Comparison of ENCODE assay signal across 8 cellular contexts in genomic region chr9:91101598-91102168, GRCh38.
A peak's percentile ranks its signal among the peaks of the same experiment; 100 is the strongest.
DNase-seq lines count a peak whose midpoint lies in the region; ATAC-seq and TF ChIP-seq lines count a peak whose summit lies in the region.

No MANE protein-coding gene starts in this region.

- H3K27ac ChIP-seq in DND-41 (ENCODE audit: low read length) (no peak overlapping the region), OCI-LY7 (ENCODE audit: low read depth, low read length, poor library complexity, severe bottlenecking) (no peak overlapping the region)

- H3K4me2 ChIP-seq in DND-41 (ENCODE audit: insufficient read depth, low read length) (no peak overlapping the region), OCI-LY7 (ENCODE audit: low read length) (peak overlapping the region; percentile 49)

- H3K9ac ChIP-seq in DND-41 (ENCODE audit: low read depth, low read length): no peak overlapping the region

- DNase-seq in DND-41: peak; percentile 77
- peak; percentile 82 for DNase-seq in OCI-LY7 (ENCODE audit: low spot score)
- peak; percentile 67 to 86 (median 71) for DNase-seq in stimulated activated CD4-positive, alpha-beta T cell treated with anti-CD3 and anti-CD28 coated beads, Interleukin-12 subunit alpha, Interleukin-12 subunit beta, amount 100 ng/mL, for 48 hours (ENCODE audit: low read depth in 2 of 3, low spot score in 1 of 3)
- DNase-seq in KBM-7: no peak
- DNase-seq in amygdala (lab: John Stamatoyannopoulos, UW): no peak

- H3K4me3 ChIP-seq in DND-41 (ENCODE audit: low read depth in 1 of 2, low read length in 2 of 2) (no peak overlapping the region), OCI-LY7 (ENCODE audit: low read depth, low read length, poor library complexity, severe bottlenecking) (peak overlapping the region; percentile 2)

- ATAC-seq in DND-41 (ENCODE audit: insufficient read depth, low read depth) (peak; percentile 99), GM21737 (IDR thresholded peaks at IDR 0.05; ENCODE audit: unreplicated experiment) (no peak), GM19035 (IDR thresholded peaks at IDR 0.05; ENCODE audit: unreplicated experiment) (no peak)

- in situ Hi-C loops in KBM-7 (cut with MboI; ENCODE audit: low pct_unique_long_range_greater_than_20kb, low sequenced_read_pairs): no loop called here

- H2AFZ ChIP-seq in DND-41 (ENCODE audit: low read depth, low read length) (no peak overlapping the region), OCI-LY7 (ENCODE audit: low read length) (no peak overlapping the region)

- no peaks in the 10 kb centered on the region for H3K36me3 ChIP-seq in DND-41 (ENCODE audit: insufficient read depth, low read length)
- H3K36me3 ChIP-seq in OCI-LY7 (ENCODE audit: insufficient read depth, low read length): no peaks in the 10 kb centered on the region

- H3K4me1 ChIP-seq in DND-41 (ENCODE audit: insufficient read depth, low read length) (peaks cover 14% of the 10 kb centered on the region), OCI-LY7 (ENCODE audit: insufficient read depth, low read length, poor library complexity, severe bottlenecking) (peaks cover 32% of the 10 kb centered on the region)

- H3K9me3 ChIP-seq in DND-41 (ENCODE audit: insufficient read depth, low read length, severe bottlenecking) (no peaks in the 10 kb centered on the region), OCI-LY7 (ENCODE audit: low read length) (no peaks in the 10 kb centered on the region)

- H3K4me3 Mint-ChIP-seq in activated naive CD4-positive, alpha-beta T cell treated with anti-CD3 and anti-CD28 coated beads, Interleukin-2, amount 50 U/mL, for 24 hours: peak overlapping the region; percentile 8

- peaks cover 40% of the 10 kb centered on the region for H3K4me1 Mint-ChIP-seq in activated naive CD4-positive, alpha-beta T cell treated with anti-CD3 and anti-CD28 coated beads, Interleukin-2, amount 50 U/mL, for 24 hours

- TF ChIP-seq CTCF in DND-41 (IDR thresholded peaks at IDR 0.05; ENCODE audit: borderline replicate concordance, extremely low read depth, low read length, poor library complexity, severe bottlenecking) (no peak), OCI-LY7 (conservative IDR thresholded peaks at IDR 0.05; ENCODE audit: low read length) (no peak)

- H3K79me2 ChIP-seq in DND-41 (ENCODE audit: insufficient read depth, low read length) (no peaks in the 10 kb centered on the region), OCI-LY7 (ENCODE audit: insufficient read depth, low read depth, low read length) (no peaks in the 10 kb centered on the region)

- H3K9me3 Mint-ChIP-seq in activated naive CD4-positive, alpha-beta T cell treated with anti-CD3 and anti-CD28 coated beads, Interleukin-2, amount 50 U/mL, for 24 hours: no peaks in the 10 kb centered on the region

- POLR2A ChIA-PET in OCI-LY7 (lab: Charles Lee): interaction anchor here (0.6 to 1.1 kb wide), 3 partner anchors 9 to 41 kb away, joined by 3 to 4 read pairs (median 3); no protein-coding TSS in a partner anchor

- intact Hi-C loops in OCI-LY7 (cut with micrococcal nuclease; ENCODE audit: unreplicated experiment): loop anchor here (10.0 kb wide), 1 partner anchor 263 kb away; the partner anchor contains the start of gene AUH

- peaks cover 2% of the 10 kb centered on the region for H3K27me3 Mint-ChIP-seq in activated naive CD4-positive, alpha-beta T cell treated with anti-CD3 and anti-CD28 coated beads, Interleukin-2, amount 50 U/mL, for 24 hours

- no peaks in the 10 kb centered on the region for H3K9me2 ChIP-seq in OCI-LY7 (ENCODE audit: insufficient read depth, low read length)

- no peaks in the 10 kb centered on the region for H3K36me3 Mint-ChIP-seq in activated naive CD4-positive, alpha-beta T cell treated with anti-CD3 and anti-CD28 coated beads, Interleukin-2, amount 50 U/mL, for 24 hours

- CTCF ChIA-PET in OCI-LY7 (lab: Charles Lee; ENCODE audit: unreplicated experiment): no interaction called here

- H3K27me3 ChIP-seq in DND-41 (ENCODE audit: insufficient read depth, low read length, poor library complexity): peaks cover 17% of the 10 kb centered on the region

- BruUV-seq in OCI-LY7 (replicated peaks; lab: Mats Ljungman, UMichigan): no TSS peak

- peak overlapping the region; percentile 3 for H3K27ac Mint-ChIP-seq in activated naive CD4-positive, alpha-beta T cell treated with anti-CD3 and anti-CD28 coated beads, Interleukin-2, amount 50 U/mL, for 24 hours

- H4K20me1 ChIP-seq in DND-41 (ENCODE audit: insufficient read depth, low read length) (no peaks in the 10 kb centered on the region; the same call in 1 of the 2 replicates), OCI-LY7 (ENCODE audit: insufficient read depth, low read length) (no peaks in the 10 kb centered on the region)

Comparison
In these comparisons a context has a peak if more than half of its experiments do, and no peak if none do; other contexts are left out.
1. DNase-seq: peak in DND-41 (single experiment), OCI-LY7 (single experiment) and stimulated activated CD4-positive, alpha-beta T cell treated with anti-CD3 and anti-CD28 coated beads, Interleukin-12 subunit alpha, Interleukin-12 subunit beta, amount 100 ng/mL, for 48 hours (3 of 3); none in KBM-7 (single experiment) and amygdala (0 of 56).